20 cellular contexts compared by ENCODE assay signal in the genomic region with DNA sequence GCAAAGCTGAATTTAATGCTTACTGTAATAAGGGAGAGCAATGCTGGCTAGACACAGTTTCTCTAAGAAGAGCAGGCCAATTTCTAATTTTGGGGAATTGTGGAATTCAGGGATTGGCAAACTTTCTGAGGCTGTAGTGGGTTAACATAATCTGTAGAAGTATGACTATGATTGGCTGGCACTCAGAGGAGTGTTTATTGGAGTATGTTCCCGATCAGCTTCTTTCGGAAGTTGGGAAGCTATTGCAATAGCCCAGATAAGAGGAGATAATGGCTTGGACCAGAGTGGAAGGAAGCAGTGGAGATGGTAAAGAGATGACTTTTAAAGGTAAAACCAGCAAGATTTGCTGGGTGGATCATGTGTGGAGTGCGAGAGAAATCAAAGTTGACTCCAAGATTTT. TPM values are rescaled to one million over a fixed set of nuclear protein-coding genes. Genes with fewer than 3 reads are reported as not detected.
A peak's percentile ranks its signal among the peaks of the same experiment; 100 is the strongest.
DNase-seq lines count a peak whose midpoint lies in the region; ATAC-seq and TF ChIP-seq lines count a peak whose summit lies in the region.
"Had no signal": no experiment of that assay in that cellular context is flagged by ENCODE, and none has a peak within 500 bp of the region (broad histone marks: within the 10 kb centered on the region; RNA-seq: fewer than 3 reads in every experiment).

No MANE protein-coding gene starts in this region.

- DNase-seq in activated naive CD8-positive, alpha-beta T cell treated with anti-CD3 and anti-CD28 coated beads for 36 hours, result no peak
- no peak for DNase-seq in HFFc6
- DNase-seq in effector memory CD8-positive, alpha-beta T cell, result no peak
- no peak for DNase-seq in left lung
- DNase-seq in NCI-H1105 (lab: John Stamatoyannopoulos, UW), result no peak
- DNase-seq: BE2C, DMS79 treated with DMSO at 0.1 percent for 48 hours, HCEC 1CT, KBM-7, NCI-H1048, NCI-H146, NCI-H2081 treated with DMSO at 0.1 percent for 48 hours, NCI-H524, Right ventricle myocardium superior had no signal

- TF ChIP-seq CTCF in HFFc6 (IDR thresholded peaks at IDR 0.05), result no peak
- no peak for TF ChIP-seq CTCF in left lung (IDR thresholded peaks at IDR 0.05)

- H3K4me1 Mint-ChIP-seq in activated naive CD8-positive, alpha-beta T cell (ENCODE audit: low read depth), result peaks cover 83% of the 10 kb centered on the region
- H3K4me1 Mint-ChIP-seq in activated naive CD8-positive, alpha-beta T cell treated with anti-CD3 and anti-CD28 coated beads for 36 hours, result peaks cover 54% of the 10 kb centered on the region
- peaks cover 97% of the 10 kb centered on the region for H3K4me1 Mint-ChIP-seq in HFFc6 (ENCODE audit: low read depth)
- H3K4me1 Mint-ChIP-seq in effector memory CD8-positive, alpha-beta T cell (ENCODE audit: low read depth in 2 of 2), result peaks cover 31 to 85% of the 10 kb centered on the region in 2 donors

- no peak overlapping the region for H3K4me3 ChIP-seq in left lung
- H3K4me3 ChIP-seq: GM12878 had no signal

- ATAC-seq in effector memory CD8-positive, alpha-beta T cell (replicated peaks), result no peak
- ATAC-seq in left lung (no peak), HG03175 (IDR thresholded peaks at IDR 0.05; ENCODE audit: unreplicated experiment) (no peak), HG02885 (IDR thresholded peaks at IDR 0.05; ENCODE audit: poor library complexity, unreplicated experiment) (no peak)
- ATAC-seq: GM12878, Panc1 had no signal

- H3K4me3 Mint-ChIP-seq in activated naive CD8-positive, alpha-beta T cell, result no peak overlapping the region
- no peak overlapping the region for H3K4me3 Mint-ChIP-seq in activated naive CD8-positive, alpha-beta T cell treated with anti-CD3 and anti-CD28 coated beads for 36 hours
- no peak overlapping the region for H3K4me3 Mint-ChIP-seq in HFFc6
- H3K4me3 Mint-ChIP-seq in effector memory CD8-positive, alpha-beta T cell, result no peak overlapping the region

- H3K27me3 ChIP-seq in left lung, result no peaks in the 10 kb centered on the region
- H3K27me3 ChIP-seq: BE2C had no signal

- peaks cover 54 to 79% of the 10 kb centered on the region in 2 donors for H3K4me1 ChIP-seq in left lung

- H3K27ac ChIP-seq in left lung, result peak overlapping the region; percentile 7 to 45
- H3K27ac ChIP-seq: 22Rv1 had no signal

- H3K36me3 Mint-ChIP-seq in activated naive CD8-positive, alpha-beta T cell, result peaks cover 2% of the 10 kb centered on the region
- H3K36me3 Mint-ChIP-seq in activated naive CD8-positive, alpha-beta T cell treated with anti-CD3 and anti-CD28 coated beads for 36 hours, result peaks cover 7% of the 10 kb centered on the region
- peaks cover 29% of the 10 kb centered on the region for H3K36me3 Mint-ChIP-seq in HFFc6 (ENCODE audit: low read depth)
- H3K36me3 Mint-ChIP-seq in effector memory CD8-positive, alpha-beta T cell (ENCODE audit: insufficient read depth), result peaks cover 3% of the 10 kb centered on the region

- no peaks in the 10 kb centered on the region for H3K36me3 ChIP-seq in left lung
- H3K36me3 ChIP-seq: BE2C had no signal

- intact Hi-C loops in left lung (cut with DNase I), result no loop called here

- H3K27ac Mint-ChIP-seq in activated naive CD8-positive, alpha-beta T cell, result peak overlapping the region; percentile 52
- no peak overlapping the region for H3K27ac Mint-ChIP-seq in activated naive CD8-positive, alpha-beta T cell treated with anti-CD3 and anti-CD28 coated beads for 36 hours
- 0 out of 2 replicates have a peak overlapping the region, but pooled peaks have one; percentile 14 for H3K27ac Mint-ChIP-seq in HFFc6
- peak overlapping the region; percentile 15 to 39 for H3K27ac Mint-ChIP-seq in effector memory CD8-positive, alpha-beta T cell

- H3K9me3 Mint-ChIP-seq in activated naive CD8-positive, alpha-beta T cell (ENCODE audit: low read depth), result no peaks in the 10 kb centered on the region
- H3K9me3 Mint-ChIP-seq in activated naive CD8-positive, alpha-beta T cell treated with anti-CD3 and anti-CD28 coated beads for 36 hours, result no peaks in the 10 kb centered on the region
- no peaks in the 10 kb centered on the region for H3K9me3 Mint-ChIP-seq in HFFc6
- H3K9me3 Mint-ChIP-seq in effector memory CD8-positive, alpha-beta T cell, result no peaks in the 10 kb centered on the region

- H3K9me3 ChIP-seq in left lung, result no peaks in the 10 kb centered on the region
- H3K9me3 ChIP-seq: BE2C had no signal

- H3K27me3 Mint-ChIP-seq in activated naive CD8-positive, alpha-beta T cell, result no peaks in the 10 kb centered on the region
- H3K27me3 Mint-ChIP-seq in activated naive CD8-positive, alpha-beta T cell treated with anti-CD3 and anti-CD28 coated beads for 36 hours, result no peaks in the 10 kb centered on the region
- peaks cover 2% of the 10 kb centered on the region; the same call in 1 of the 2 replicates for H3K27me3 Mint-ChIP-seq in HFFc6 (ENCODE audit: insufficient read depth)
- H3K27me3 Mint-ChIP-seq in effector memory CD8-positive, alpha-beta T cell, result no peaks in the 10 kb centered on the region

RNA-seq across cellular contexts. Expression of a gene that starts 19.4 kb away (rescaled TPM):
- total RNA-seq in activated naive CD8-positive, alpha-beta T cell treated with anti-CD3 and anti-CD28 coated beads for 36 hours, result 10 to 100 TPM; 45.9 to 48.9 TPM
- total RNA-seq in HFFc6 (2021; fragmentation: NEBNext Ultra II Directional; extraction: Animal tissue kit (Norgen Biotek cat#: 25700)), result 10 to 100 TPM; 56.4 to 68.8 (median 59.9) TPM
- 10 to 100 TPM; 86.3 to 90.8 TPM for total RNA-seq in left lung
